In the genomic region with DNA sequence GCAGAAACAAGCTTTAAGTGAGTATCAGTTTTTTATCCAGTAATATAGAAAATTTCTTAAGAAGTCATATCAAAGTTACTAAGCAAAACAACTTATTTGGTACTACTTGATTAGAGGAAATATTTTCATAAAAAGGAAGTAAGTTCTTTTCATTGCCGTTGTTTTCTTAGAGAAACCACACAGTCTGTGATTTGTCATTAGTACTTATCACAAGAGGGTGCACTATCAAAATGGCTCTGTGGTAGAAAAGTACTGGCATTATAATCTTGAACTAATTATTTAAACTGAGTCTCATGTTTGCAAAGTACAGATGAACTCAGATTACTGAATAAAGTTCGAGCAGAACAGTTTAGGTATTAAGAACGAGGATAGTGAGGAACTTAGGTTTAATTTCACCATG, we compare ENCODE assay signal across 19 cellular contexts.
DNase-seq lines count a peak whose midpoint lies in the region; TF ChIP-seq lines count a peak whose summit lies in the region.
"Had no signal": no experiment of that assay in that cellular context is flagged by ENCODE, and none has a peak within 500 bp of the region (broad histone marks: within the 10 kb centered on the region; RNA-seq: fewer than 3 reads in every experiment).

No MANE protein-coding gene starts in this region.

- H3K27ac ChIP-seq in mammary epithelial cell (ENCODE audit: insufficient read depth, low read depth, low read length) = no peak overlapping the region
- H3K27ac ChIP-seq: KMS-11, Peyer's patch had no signal

- no peaks in the 10 kb centered on the region for H3K27me3 Mint-ChIP-seq in MCF 10A (ENCODE audit: insufficient read depth, unreplicated experiment)
- H3K27me3 Mint-ChIP-seq in T-helper 2 cell treated with Interferon-gamma antibody and Interleukin-4, amounts not matched to agents 5 μg/mL and 100 μg/mL, for 36 hours (ENCODE audit: low read depth) = peaks cover 4% of the 10 kb centered on the region
- no peaks in the 10 kb centered on the region for H3K27me3 Mint-ChIP-seq in chondrocyte (ENCODE audit: low read depth)
- H3K27me3 Mint-ChIP-seq: CD4-positive, alpha-beta memory T cell had no signal

- in situ Hi-C loops in mammary epithelial cell (cut with MboI; ENCODE audit: low sequenced_read_pairs in 2 of 2) = no loop called here

- no peaks in the 10 kb centered on the region for H3K79me2 ChIP-seq in mammary epithelial cell (ENCODE audit: insufficient read depth, low read length)

- no TSS peak for BruUV-seq in mammary epithelial cell (replicated peaks; lab: Mats Ljungman, UMichigan)
- BruUV-seq in MCF 10A (replicated peaks; lab: Mats Ljungman, UMichigan) = no TSS peak

- H4K20me1 ChIP-seq in mammary epithelial cell (ENCODE audit: insufficient read depth, low read length) = no peaks in the 10 kb centered on the region

- no peaks in the 10 kb centered on the region for H3K4me1 ChIP-seq in mammary epithelial cell (ENCODE audit: insufficient read depth, low read length)
- H3K4me1 ChIP-seq: Peyer's patch had no signal

- H3K27ac Mint-ChIP-seq in MCF 10A (ENCODE audit: low read depth, unreplicated experiment) = no peak overlapping the region
- no peak overlapping the region for H3K27ac Mint-ChIP-seq in T-helper 2 cell treated with Interferon-gamma antibody and Interleukin-4, amounts not matched to agents 5 μg/mL and 100 μg/mL, for 36 hours
- H3K27ac Mint-ChIP-seq in chondrocyte (ENCODE audit: unreplicated experiment) = peak overlapping the region; percentile 36
- H3K27ac Mint-ChIP-seq: H9 had no signal

- no peak for TF ChIP-seq CTCF in mammary epithelial cell (conservative IDR thresholded peaks at IDR 0.05 in 1 of 2, IDR thresholded peaks at IDR 0.05 in 1 of 2; ENCODE audit: extremely low read depth in 1 of 2, insufficient read depth in 1 of 2, low read depth in 1 of 2, low read length in 2 of 2)
- no peak for TF ChIP-seq CTCF in MCF 10A (IDR thresholded peaks at IDR 0.05; ENCODE audit: unreplicated experiment)
- TF ChIP-seq CTCF in chondrocyte (IDR thresholded peaks at IDR 0.05) = no peak

- no peaks in the 10 kb centered on the region for H3K36me3 ChIP-seq in mammary epithelial cell (ENCODE audit: insufficient read depth, low read length)
- H3K36me3 ChIP-seq: Peyer's patch had no signal

- CTCF ChIA-PET in mammary epithelial cell (lab: Charles Lee; ENCODE audit: low non-redundant PET) (no interaction called here), MCF 10A (lab: Yijun Ruan, JAX) (interaction anchor here (0.5 to 1.7 kb wide), 3 partner anchors 27 to 337 kb away, joined by 3 to 8 read pairs (median 3); no protein-coding TSS in a partner anchor)

- no peaks in the 10 kb centered on the region for H3K9me3 Mint-ChIP-seq in MCF 10A (ENCODE audit: unreplicated experiment)
- H3K9me3 Mint-ChIP-seq in T-helper 2 cell treated with Interferon-gamma antibody and Interleukin-4, amounts not matched to agents 5 μg/mL and 100 μg/mL, for 36 hours = no peaks in the 10 kb centered on the region
- no peaks in the 10 kb centered on the region for H3K9me3 Mint-ChIP-seq in chondrocyte (ENCODE audit: low read depth)
- H3K9me3 Mint-ChIP-seq: CD4-positive, alpha-beta memory T cell; H9 had no signal

- no peak overlapping the region for H3K4me3 Mint-ChIP-seq in MCF 10A (ENCODE audit: unreplicated experiment)
- peak overlapping the region; percentile 28 for H3K4me3 Mint-ChIP-seq in T-helper 2 cell treated with Interferon-gamma antibody and Interleukin-4, amounts not matched to agents 5 μg/mL and 100 μg/mL, for 36 hours
- no peak overlapping the region for H3K4me3 Mint-ChIP-seq in chondrocyte (ENCODE audit: unreplicated experiment)
- H3K4me3 Mint-ChIP-seq: H9 had no signal

- 69% methylated on average over 3 of the region's 3 CpGs for WGBS in mammary epithelial cell (ENCODE audit: low coverage, missing lambda C conversion rate)

- H3K36me3 Mint-ChIP-seq in MCF 10A (ENCODE audit: insufficient read depth, unreplicated experiment) = no peaks in the 10 kb centered on the region
- H3K36me3 Mint-ChIP-seq in T-helper 2 cell treated with Interferon-gamma antibody and Interleukin-4, amounts not matched to agents 5 μg/mL and 100 μg/mL, for 36 hours (ENCODE audit: low read depth) = peaks cover 5% of the 10 kb centered on the region
- no peaks in the 10 kb centered on the region for H3K36me3 Mint-ChIP-seq in chondrocyte (ENCODE audit: low read depth)
- H3K36me3 Mint-ChIP-seq: CD4-positive, alpha-beta memory T cell had no signal

- POLR2A ChIA-PET in MCF 10A (lab: Yijun Ruan, JAX) = interaction anchor here (1.5 kb wide), 1 partner anchor 129 kb away, joined by 3 read pairs; no protein-coding TSS in a partner anchor

- peak overlapping the region; percentile 13 for H3K4me2 ChIP-seq in mammary epithelial cell (ENCODE audit: insufficient read depth, low read depth, low read length)
- H3K4me2 ChIP-seq: KMS-11 had no signal

- H3K4me1 Mint-ChIP-seq in MCF 10A (ENCODE audit: insufficient read depth, unreplicated experiment) = peaks cover 5% of the 10 kb centered on the region
- peaks cover 4% of the 10 kb centered on the region for H3K4me1 Mint-ChIP-seq in T-helper 2 cell treated with Interferon-gamma antibody and Interleukin-4, amounts not matched to agents 5 μg/mL and 100 μg/mL, for 36 hours (ENCODE audit: low read depth)
- H3K4me1 Mint-ChIP-seq in chondrocyte (ENCODE audit: low read depth) = peaks cover 12% of the 10 kb centered on the region
- H3K4me1 Mint-ChIP-seq: H9 had no signal

- H3K27me3 ChIP-seq in mammary epithelial cell (ENCODE audit: insufficient read depth, low read length) = no peaks in the 10 kb centered on the region
- H3K27me3 ChIP-seq: Peyer's patch had no signal

- intact Hi-C loops in mammary epithelial cell (cut with micrococcal nuclease) = loop anchor here (2.0 kb wide), 1 partner anchor 95 kb away; no protein-coding TSS in a partner anchor
- intact Hi-C loops in MCF 10A (cut with micrococcal nuclease) = no loop called here

- no peak overlapping the region for H3K9ac ChIP-seq in mammary epithelial cell (ENCODE audit: insufficient read depth, low read length)
- H3K9ac ChIP-seq: KMS-11 had no signal

- H3K4me3 ChIP-seq in mammary epithelial cell (replicated peaks in 1 of 3; ENCODE audit: insufficient read depth in 1 of 3, low read depth in 2 of 3, low read length in 3 of 3) = no peak overlapping the region
- H3K4me3 ChIP-seq: Peyer's patch had no signal

- H2AFZ ChIP-seq in mammary epithelial cell (ENCODE audit: low read depth, low read length) = no peak overlapping the region

- H3K9me3 ChIP-seq in mammary epithelial cell (replicated peaks; ENCODE audit: insufficient read depth, low read length) = no peaks in the 10 kb centered on the region
- H3K9me3 ChIP-seq: Peyer's patch had no signal

- dilution Hi-C loops in mammary epithelial cell (cut with HindIII; ENCODE audit: low sequenced_read_pairs) = no loop called here

- DNase-seq in mammary epithelial cell (no peak), MCF 10A (ENCODE audit: unreplicated experiment) (no peak), chondrocyte (ENCODE audit: low spot score) (no peak), iPS-NIHi7 (ENCODE audit: extremely low spot score) (no peak), anterior cingulate cortex (lab: John Stamatoyannopoulos, UW) (no peak), foreskin melanocyte (no peak)
- DNase-seq in T-helper 2 cell treated with Interferon-gamma antibody and Interleukin-4, amounts not matched to agents 5 μg/mL and 100 μg/mL, for 36 hours (ENCODE audit: low spot score) = no peak
- DNase-seq: ACHN; CD4-positive, alpha-beta memory T cell; EL; H9; MM.1S; NCI-H1105; NCI-H187 treated with DMSO at 0.1 percent for 48 hours; NCI-H446 treated with DMSO at 0.1 percent for 48 hours; NCI-H774; Peyer's patch; SHP77 had no signal
